ENCODE assay signal across 3 cellular contexts in genomic region chr16:57870753-57871454, GRCh38.
TF ChIP-seq lines count a peak whose summit lies in the region.

No MANE protein-coding gene starts in this region.

TF ChIP-seq in IMR-90, 13 proteins besides CTCF, POLR2A, EP300 and RAD21:
- TF ChIP-seq BHLHE40 (IDR thresholded peaks at IDR 0.05; ENCODE audit: low read depth, low read length) (no peak), MXI1 (IDR thresholded peaks at IDR 0.05; ENCODE audit: borderline replicate concordance, low read depth, low read length) (no peak), RCOR1 (IDR thresholded peaks at IDR 0.05; ENCODE audit: insufficient replicate concordance, low read length) (no peak), MAFK (IDR thresholded peaks at IDR 0.05; ENCODE audit: low read depth, low read length) (no peak), USF2 (IDR thresholded peaks at IDR 0.05; ENCODE audit: low read depth, low read length) (no peak), NFE2L2 (IDR thresholded peaks at IDR 0.05; ENCODE audit: low read depth, low read length) (no peak)
TF ChIP-seq in IMR-90: peak in this region for 0.

TF ChIP-seq in GM12878, 131 proteins besides CTCF, POLR2A, EP300 and RAD21:
- no peak for TF ChIP-seq CBX3 (IDR thresholded peaks at IDR 0.05; ENCODE audit: borderline replicate concordance, low read depth)
- no peak for TF ChIP-seq ZNF217 (IDR thresholded peaks at IDR 0.05)
- peak in 1 of 2 experiments; percentile 16; a peak in 1 of 4 replicates for TF ChIP-seq BHLHE40 (IDR thresholded peaks at IDR 0.05; ENCODE audit: borderline replicate concordance in 1 of 2, low read depth in 2 of 2, low read length in 1 of 2)
- no peak for TF ChIP-seq IKZF1 (conservative IDR thresholded peaks at IDR 0.05)
- TF ChIP-seq SPI1 (IDR thresholded peaks at IDR 0.05; ENCODE audit: borderline replicate concordance, insufficient read depth, low read depth, low read length): peak; percentile 61; the same call in 1 of the 2 replicates
TF ChIP-seq in GM12878: peak in this region for 2.

TF ChIP-seq in HepG2, 621 proteins besides CTCF, POLR2A, EP300 and RAD21:
- TF ChIP-seq ZIK1 (CRISPR knock-in tag; IDR thresholded peaks at IDR 0.05; ENCODE audit: borderline replicate concordance, low read depth) (no peak), ZNF121 (CRISPR knock-in tag; IDR thresholded peaks at IDR 0.05) (peak; percentile 78)
